36 cellular contexts compared by ENCODE assay signal in genomic region chr13:49986471-49986870, GRCh38. TPM values are rescaled to one million over a fixed set of nuclear protein-coding genes. Genes with fewer than 3 reads are reported as not detected.
"Had no signal": no experiment of that assay in that cellular context is flagged by ENCODE, and none has a peak within 500 bp of the region (broad histone marks: within the 10 kb centered on the region; RNA-seq: fewer than 3 reads in every experiment).

No MANE protein-coding gene starts in this region.

- H3K9me3 ChIP-seq: adrenal gland, body of pancreas, breast epithelium had no signal

- H3K27ac ChIP-seq: adrenal gland, body of pancreas, brain microvascular endothelial cell, breast epithelium had no signal

- ATAC-seq: activated CD8-positive, alpha-beta T cell treated with anti-CD3 and anti-CD28 coated beads for 36 hours; activated naive CD4-positive, alpha-beta T cell treated with anti-CD3 and anti-CD28 coated beads, Interleukin-2, amount 50 U/mL, for 72 hours; activated T-cell treated with anti-CD3 and anti-CD28 coated beads, Interleukin-2, amount 50 U/mL, for 4 hours; activated T-cell treated with anti-CD3 and anti-CD28 coated beads, Interleukin-2, amount 50 U/mL, for 72 hours; activated T-helper 17 cell treated with anti-CD3 and anti-CD28 coated beads, Interleukin-2, amount 50 U/mL, for 72 hours; body of pancreas had no signal

- H3K9me3 Mint-ChIP-seq: activated B cell treated with CpG ODN at 0.5 μM for 24 hours; activated CD4-positive, alpha-beta memory T cell treated with anti-CD3 and anti-CD28 coated beads for 36 hours; activated CD4-positive, alpha-beta T cell treated with anti-CD3 and anti-CD28 coated beads, Interleukin-2, amount 10 ng/mL, durations not matched to agents 24 days and 14 days; activated CD8-positive, alpha-beta T cell treated with anti-CD3 and anti-CD28 coated beads for 36 hours; activated naive CD4-positive, alpha-beta T cell treated with anti-CD3 and anti-CD28 coated beads for 36 hours; activated naive CD8-positive, alpha-beta T cell treated with anti-CD3 and anti-CD28 coated beads for 36 hours; activated T-cell treated with anti-CD3 and anti-CD28 coated beads, Interleukin-2, amount 50 U/mL, for 4 hours; activated T-cell treated with anti-CD3 and anti-CD28 coated beads, Interleukin-2, amount 50 U/mL, for 72 hours; activated T-helper 1 cell treated with anti-CD3 and anti-CD28 coated beads, Interleukin-12 subunit alpha, Interleukin-12 subunit beta, Interleukin-2, Interleukin-4 antibody, amounts not matched to agents 30 ng/mL and 10 ng/mL and 1 ng/mL, durations not matched to agents 14 hours and 24 hours and 36 hours; activated T-helper 17 cell treated with anti-CD3 and anti-CD28 coated beads, Interleukin-2, amount 50 U/mL, for 72 hours; T-helper 1 cell treated with Interleukin-12 subunit alpha and Interleukin-12 subunit beta and Interleukin-4 antibody, amounts not matched to agents 30 μg/mL and 1 μg/mL, for 36 hours; T-helper 2 cell treated with Interferon-gamma antibody and Interleukin-4, amounts not matched to agents 5 μg/mL and 100 μg/mL, for 36 hours had no signal

- H3K4me1 Mint-ChIP-seq: activated CD4-positive, alpha-beta T cell treated with anti-CD3 and anti-CD28 coated beads, Interleukin-2, amount 10 ng/mL, durations not matched to agents 24 days and 14 days; activated naive CD8-positive, alpha-beta T cell treated with anti-CD3 and anti-CD28 coated beads for 36 hours; activated T-helper 17 cell treated with anti-CD3 and anti-CD28 coated beads, Interleukin-2, amount 50 U/mL, for 72 hours had no signal

- DNase-seq: activated B cell treated with CpG ODN at 0.5 μM for 24 hours; activated CD4-positive, alpha-beta memory T cell treated with anti-CD3 and anti-CD28 coated beads for 36 hours; activated CD4-positive, alpha-beta T cell treated with anti-CD3 and anti-CD28 coated beads for 4 hours; activated CD4-positive, alpha-beta T cell treated with anti-CD3 and anti-CD28 coated beads, Interleukin-2, amount 50 U/mL, for 1 hour; activated CD4-positive, alpha-beta T cell treated with anti-CD3 and anti-CD28 coated beads, Interleukin-2, amount 50 U/mL, for 4 hours; activated CD4-positive, CD25-positive, alpha-beta regulatory T cell treated with anti-CD3 and anti-CD28 coated beads, Interleukin-2, amount 50 U/mL, for 72 hours; activated CD8-positive, alpha-beta memory T cell treated with anti-CD3 and anti-CD28 coated beads, Interleukin-2, amount 50 U/mL, for 4 hours; activated CD8-positive, alpha-beta T cell treated with anti-CD3 and anti-CD28 coated beads for 36 hours; activated effector memory CD4-positive, alpha-beta T cell treated with anti-CD3 and anti-CD28 coated beads, Interleukin-2, amount 50 U/mL, for 16 hours; activated gamma-delta T cell treated with Interleukin-2 at 50 U/mL for 16 hours; activated naive CD4-positive, alpha-beta T cell; activated naive CD4-positive, alpha-beta T cell treated with anti-CD3 and anti-CD28 coated beads for 36 hours; activated naive CD4-positive, alpha-beta T cell treated with anti-CD3 and anti-CD28 coated beads, Interleukin-2, amount 50 U/mL, for 16 hours; activated naive CD8-positive, alpha-beta T cell treated with anti-CD3 and anti-CD28 coated beads for 36 hours; activated T-cell treated with anti-CD3 and anti-CD28 coated beads for 4 hours; activated T-cell treated with anti-CD3 and anti-CD28 coated beads, Interleukin-2, amount 50 U/mL, for 1 hour; activated T-cell treated with anti-CD3 and anti-CD28 coated beads, Interleukin-2, amount 50 U/mL, for 4 hours; activated T-cell treated with anti-CD3 and anti-CD28 coated beads, Interleukin-2, amount 50 U/mL, for 72 hours; adrenal gland; amniotic stem cell; aorta; body of pancreas; brain microvascular endothelial cell; central memory CD4-positive, alpha-beta T cell; T-helper 1 cell; T-helper 2 cell; T-helper 9 cell had no signal

- H3K36me3 ChIP-seq: adrenal gland, brain microvascular endothelial cell, breast epithelium had no signal

- H3K27ac Mint-ChIP-seq: activated B cell treated with CpG ODN at 0.5 μM for 24 hours; activated CD4-positive, alpha-beta memory T cell treated with anti-CD3 and anti-CD28 coated beads for 36 hours; activated CD4-positive, alpha-beta T cell treated with anti-CD3 and anti-CD28 coated beads, Interleukin-2, amount 10 ng/mL, durations not matched to agents 24 days and 14 days; activated CD8-positive, alpha-beta T cell treated with anti-CD3 and anti-CD28 coated beads for 36 hours; activated naive CD4-positive, alpha-beta T cell treated with anti-CD3 and anti-CD28 coated beads for 36 hours; activated naive CD4-positive, alpha-beta T cell treated with anti-CD3 and anti-CD28 coated beads, Interleukin-2, amount 50 U/mL, for 72 hours; activated naive CD8-positive, alpha-beta T cell treated with anti-CD3 and anti-CD28 coated beads for 36 hours; activated T-cell treated with anti-CD3 and anti-CD28 coated beads, Interleukin-2, amount 50 U/mL, for 72 hours; activated T-helper 1 cell treated with anti-CD3 and anti-CD28 coated beads, Interleukin-12 subunit alpha, Interleukin-12 subunit beta, Interleukin-2, Interleukin-4 antibody, amounts not matched to agents 30 ng/mL and 10 ng/mL and 1 ng/mL, durations not matched to agents 14 hours and 24 hours and 36 hours; activated T-helper 17 cell treated with anti-CD3 and anti-CD28 coated beads, Interleukin-2, amount 50 U/mL, for 72 hours; T-helper 1 cell treated with Interleukin-12 subunit alpha and Interleukin-12 subunit beta and Interleukin-4 antibody, amounts not matched to agents 30 μg/mL and 1 μg/mL, for 36 hours; T-helper 2 cell treated with Interferon-gamma antibody and Interleukin-4, amounts not matched to agents 5 μg/mL and 100 μg/mL, for 36 hours had no signal

- H3K36me3 Mint-ChIP-seq: activated CD4-positive, alpha-beta memory T cell treated with anti-CD3 and anti-CD28 coated beads for 36 hours; activated naive CD4-positive, alpha-beta T cell treated with anti-CD3 and anti-CD28 coated beads, Interleukin-2, amount 50 U/mL, for 72 hours; activated naive CD8-positive, alpha-beta T cell treated with anti-CD3 and anti-CD28 coated beads for 36 hours had no signal

- H3K4me3 ChIP-seq: adrenal gland, body of pancreas, breast epithelium had no signal

- H3K4me1 ChIP-seq: adrenal gland, breast epithelium had no signal

- H3K4me3 Mint-ChIP-seq: activated B cell treated with CpG ODN at 0.5 μM for 24 hours; activated CD4-positive, alpha-beta memory T cell treated with anti-CD3 and anti-CD28 coated beads for 36 hours; activated CD4-positive, alpha-beta T cell treated with anti-CD3 and anti-CD28 coated beads, Interleukin-2, amount 10 ng/mL, durations not matched to agents 24 days and 14 days; activated CD8-positive, alpha-beta T cell treated with anti-CD3 and anti-CD28 coated beads for 36 hours; activated naive CD4-positive, alpha-beta T cell treated with anti-CD3 and anti-CD28 coated beads for 36 hours; activated naive CD8-positive, alpha-beta T cell treated with anti-CD3 and anti-CD28 coated beads for 36 hours; activated T-cell treated with anti-CD3 and anti-CD28 coated beads, Interleukin-2, amount 50 U/mL, for 4 hours; activated T-cell treated with anti-CD3 and anti-CD28 coated beads, Interleukin-2, amount 50 U/mL, for 72 hours; activated T-helper 1 cell treated with anti-CD3 and anti-CD28 coated beads, Interleukin-12 subunit alpha, Interleukin-12 subunit beta, Interleukin-2, Interleukin-4 antibody, amounts not matched to agents 30 ng/mL and 10 ng/mL and 1 ng/mL, durations not matched to agents 14 hours and 24 hours and 36 hours; activated T-helper 17 cell treated with anti-CD3 and anti-CD28 coated beads, Interleukin-2, amount 50 U/mL, for 72 hours; T-helper 1 cell treated with Interleukin-12 subunit alpha and Interleukin-12 subunit beta and Interleukin-4 antibody, amounts not matched to agents 30 μg/mL and 1 μg/mL, for 36 hours; T-helper 2 cell treated with Interferon-gamma antibody and Interleukin-4, amounts not matched to agents 5 μg/mL and 100 μg/mL, for 36 hours had no signal

- FAIRE-seq: astrocyte had no signal

- H3K27me3 ChIP-seq: adrenal gland, body of pancreas, brain microvascular endothelial cell, breast epithelium had no signal

- H3K27me3 Mint-ChIP-seq: activated B cell treated with CpG ODN at 0.5 μM for 24 hours; activated CD4-positive, alpha-beta memory T cell treated with anti-CD3 and anti-CD28 coated beads for 36 hours; activated CD4-positive, alpha-beta T cell treated with anti-CD3 and anti-CD28 coated beads, Interleukin-2, amount 10 ng/mL, durations not matched to agents 24 days and 14 days; activated CD8-positive, alpha-beta T cell treated with anti-CD3 and anti-CD28 coated beads for 36 hours; activated naive CD8-positive, alpha-beta T cell treated with anti-CD3 and anti-CD28 coated beads for 36 hours; activated T-helper 17 cell treated with anti-CD3 and anti-CD28 coated beads, Interleukin-2, amount 50 U/mL, for 72 hours had no signal

RNA-seq across cellular contexts. Expression of gene KCNRG, which starts 28.8 kb away (rescaled TPM):
- total RNA-seq: activated CD4-positive, alpha-beta memory T cell treated with anti-CD3 and anti-CD28 coated beads for 36 hours; activated CD4-positive, alpha-beta T cell treated with anti-CD3 and anti-CD28 coated beads, Interleukin-2, amount 10 ng/mL, durations not matched to agents 24 days and 14 days; activated naive CD4-positive, alpha-beta T cell treated with anti-CD3 and anti-CD28 coated beads for 36 hours; cardiac septum had no signal
